Comparison of ENCODE assay signal across 22 cellular contexts in genomic region chr15:57949374-57949938, GRCh38.
"Had no signal": no experiment of that assay in that cellular context is flagged by ENCODE, and none has a peak within 500 bp of the region (broad histone marks: within the 10 kb centered on the region; RNA-seq: fewer than 3 reads in every experiment).

No MANE protein-coding gene starts in this region.

- H3K4me1 ChIP-seq: Peyer's patch had no signal

- ATAC-seq: HepG2, Right ventricle myocardium inferior, SK-N-SH treated with all-trans-retinoic acid at 6 μM for 48 hours had no signal

- H3K36me3 ChIP-seq: Peyer's patch, SJCRH30 had no signal

- H3K27ac ChIP-seq: KMS-11, PC-9, Peyer's patch, SJCRH30 had no signal

- H3K27me3 ChIP-seq: Peyer's patch, SJCRH30 had no signal

- H3K9me3 ChIP-seq: Peyer's patch, SJCRH30 had no signal

- H3K4me3 ChIP-seq: PC-9, Peyer's patch, SJCRH30 had no signal

- DNase-seq: IMR-90; Kasumi-1; MM.1S; NCI-H1092 treated with DMSO at 0.1 percent for 48 hours; NCI-H1436; NCI-H187; NCI-H2029; NCI-H2081 treated with DMSO at 0.1 percent for 48 hours; NCI-H2171; NCI-H446; NCI-H510A; NCI-H524 treated with DMSO at 0.1 percent for 48 hours; NCI-H774; NK-92 treated with Interleukin-12 subunit alpha and Interleukin-12 subunit beta, amount 100 ng/mL, for 24 hours; PC-9; Peyer's patch; SHP77 treated with DMSO at 0.1 percent for 48 hours had no signal
